ENCODE assay signal across 8 cellular contexts in genomic region chr2:54556659-54557121, GRCh38.
DNase-seq lines count a peak whose midpoint lies in the region; ATAC-seq and TF ChIP-seq lines count a peak whose summit lies in the region.
"Had no signal": no experiment of that assay in that cellular context is flagged by ENCODE, and none has a peak within 500 bp of the region (broad histone marks: within the 10 kb centered on the region; RNA-seq: fewer than 3 reads in every experiment).

No MANE protein-coding gene starts in this region.

- TF ChIP-seq POLR2A in HCT116 (IDR thresholded peaks at IDR 0.05; ENCODE audit: borderline replicate concordance, extremely low read depth, insufficient read depth, insufficient read length) = no peak

- H3K27me3 ChIP-seq in HCT116 (ENCODE audit: insufficient read depth, low read length) (no peaks in the 10 kb centered on the region), hepatocyte (no peaks in the 10 kb centered on the region)

- H3K4me3 Mint-ChIP-seq in activated CD8-positive, alpha-beta T cell treated with anti-CD3 and anti-CD28 coated beads, Interleukin-2, amount 10 ng/mL, durations not matched to agents 7 days and 5 days = peak overlapping the region; percentile 75
- H3K4me3 Mint-ChIP-seq in stimulated activated memory B cell treated with anti-CD40 and anti-IgM and Interleukin-4, amounts not matched to agents 10 μg/mL and 1 μg/mL and 100 μg/mL, for 72 hours = peak overlapping the region; percentile 95

- H3K9me3 Mint-ChIP-seq in activated CD8-positive, alpha-beta T cell treated with anti-CD3 and anti-CD28 coated beads, Interleukin-2, amount 10 ng/mL, durations not matched to agents 7 days and 5 days (ENCODE audit: insufficient read depth) = no peaks in the 10 kb centered on the region
- H3K9me3 Mint-ChIP-seq in stimulated activated memory B cell treated with anti-CD40 and anti-IgM and Interleukin-4, amounts not matched to agents 10 μg/mL and 1 μg/mL and 100 μg/mL, for 72 hours = no peaks in the 10 kb centered on the region

- RAD21 ChIA-PET in HCT116 (lab: Charles Lee; ENCODE audit: low non-redundant PET in 1 of 2, low total read pairs in 2 of 2, uncharacterized antibody in 2 of 2, unreplicated experiment in 2 of 2) = no interaction called here

- H3K4me1 ChIP-seq in HCT116 (ENCODE audit: control insufficient read depth in 1 of 2, insufficient read depth in 2 of 2, low read length in 2 of 2) = peaks cover 14 to 26% of the 10 kb centered on the region in 2 experiments
- peaks cover 21% of the 10 kb centered on the region for H3K4me1 ChIP-seq in hepatocyte (ENCODE audit: insufficient read depth)

- POLR2A ChIA-PET in HCT116 (lab: Charles Lee) = interaction anchor here (1.5 kb wide), 1 partner anchor 8 kb away, joined by 3 read pairs; no protein-coding TSS in a partner anchor
- POLR2A ChIA-PET in activated CD8-positive, alpha-beta T cell treated with anti-CD3 and anti-CD28 coated beads, Interleukin-2, amount 10 ng/mL, durations not matched to agents 7 days and 5 days (lab: Charles Lee) = interaction anchor here (4.4 to 7.8 kb wide), 2 partner anchors 16 to 24 kb away, joined by 49 to 258 read pairs; no protein-coding TSS in a partner anchor

- peaks cover 30% of the 10 kb centered on the region for H3K4me1 Mint-ChIP-seq in activated CD8-positive, alpha-beta T cell treated with anti-CD3 and anti-CD28 coated beads, Interleukin-2, amount 10 ng/mL, durations not matched to agents 7 days and 5 days (ENCODE audit: low read depth)
- H3K4me1 Mint-ChIP-seq in stimulated activated memory B cell treated with anti-CD40 and anti-IgM and Interleukin-4, amounts not matched to agents 10 μg/mL and 1 μg/mL and 100 μg/mL, for 72 hours = peaks cover 54% of the 10 kb centered on the region

- no TSS peak for BruUV-seq in HCT116 (replicated peaks; lab: Mats Ljungman, UMichigan)

- CTCF ChIA-PET in HCT116 (lab: Charles Lee) = no interaction called here
- CTCF ChIA-PET in activated CD8-positive, alpha-beta T cell treated with anti-CD3 and anti-CD28 coated beads, Interleukin-2, amount 10 ng/mL, durations not matched to agents 7 days and 5 days (lab: Charles Lee) = interaction anchor here (2.9 to 8.3 kb wide), 5 partner anchors 9 to 148 kb away, joined by 14 to 116 read pairs (median 15); no protein-coding TSS in a partner anchor

- H3K36me3 ChIP-seq in HCT116 (ENCODE audit: control insufficient read depth in 1 of 2, insufficient read depth in 2 of 2, low read length in 2 of 2) (no peaks in the 10 kb centered on the region), hepatocyte (replicated peaks; ENCODE audit: insufficient read depth, low read depth) (no peaks in the 10 kb centered on the region)

- H3K4me2 ChIP-seq in HCT116 (ENCODE audit: low read length) (peak overlapping the region; percentile 88), hepatocyte (peak overlapping the region; percentile 86)

- H3K27ac ChIP-seq in HCT116 (ENCODE audit: low read depth, low read length) (peak overlapping the region; percentile 91), hepatocyte (peak overlapping the region; percentile 98)

- H4K20me1 ChIP-seq in HCT116 (ENCODE audit: insufficient read depth) = no peaks in the 10 kb centered on the region
- H4K20me1 ChIP-seq in hepatocyte (ENCODE audit: insufficient read depth, poor library complexity, severe bottlenecking) = peaks cover 10% of the 10 kb centered on the region

- H3K27me3 Mint-ChIP-seq in activated CD8-positive, alpha-beta T cell treated with anti-CD3 and anti-CD28 coated beads, Interleukin-2, amount 10 ng/mL, durations not matched to agents 7 days and 5 days (ENCODE audit: low read depth) = no peaks in the 10 kb centered on the region
- H3K27me3 Mint-ChIP-seq in stimulated activated memory B cell treated with anti-CD40 and anti-IgM and Interleukin-4, amounts not matched to agents 10 μg/mL and 1 μg/mL and 100 μg/mL, for 72 hours = no peaks in the 10 kb centered on the region

- intact Hi-C loops in HCT116 (cut with micrococcal nuclease) = no loop called here

- H3K27ac Mint-ChIP-seq in activated CD8-positive, alpha-beta T cell treated with anti-CD3 and anti-CD28 coated beads, Interleukin-2, amount 10 ng/mL, durations not matched to agents 7 days and 5 days = peak overlapping the region; percentile 81
- peak overlapping the region; percentile 85 for H3K27ac Mint-ChIP-seq in stimulated activated memory B cell treated with anti-CD40 and anti-IgM and Interleukin-4, amounts not matched to agents 10 μg/mL and 1 μg/mL and 100 μg/mL, for 72 hours

- H3K79me2 ChIP-seq in HCT116 (ENCODE audit: insufficient read depth, low read length) (peaks cover 37% of the 10 kb centered on the region), hepatocyte (peaks cover 90% of the 10 kb centered on the region)

- H3K9me3 ChIP-seq in HCT116 (ENCODE audit: control insufficient read depth in 1 of 2, insufficient read depth in 1 of 2, low read depth in 1 of 2, low read length in 2 of 2) (no peaks in the 10 kb centered on the region), hepatocyte (ENCODE audit: low read depth) (no peaks in the 10 kb centered on the region)

- no peak for TF ChIP-seq CTCF in HCT116 (IDR thresholded peaks at IDR 0.05 in 2 of 3, conservative IDR thresholded peaks at IDR 0.05 in 1 of 3; ENCODE audit: borderline replicate concordance in 1 of 3, insufficient read depth in 1 of 3, low read depth in 2 of 3, low read length in 2 of 3)
- no peak for TF ChIP-seq CTCF in hepatocyte (IDR thresholded peaks at IDR 0.05; ENCODE audit: poor library complexity)

- ATAC-seq in HCT116 (no peak), HG02610 (IDR thresholded peaks at IDR 0.05; ENCODE audit: unreplicated experiment) (no peak), HG03108 (IDR thresholded peaks at IDR 0.05; ENCODE audit: unreplicated experiment) (no peak)
- ATAC-seq in activated CD8-positive, alpha-beta T cell treated with anti-CD3 and anti-CD28 coated beads, Interleukin-2, amount 10 ng/mL, durations not matched to agents 7 days and 5 days = no peak
- no peak for ATAC-seq in stimulated activated memory B cell treated with anti-CD40 and anti-IgM and Interleukin-4, amounts not matched to agents 10 μg/mL and 1 μg/mL and 100 μg/mL, for 72 hours

- H3K4me3 ChIP-seq in HCT116 (replicated peaks in 1 of 2; ENCODE audit: low read depth in 1 of 2, low read length in 2 of 2) (peak overlapping the region in 1 of 2 experiments; percentile 94; a peak in 3 of 4 replicates), hepatocyte (no peak overlapping the region)

- TF ChIP-seq RAD21 in HCT116 (IDR thresholded peaks at IDR 0.05; ENCODE audit: low read depth) = no peak

- peaks cover 23% of the 10 kb centered on the region for H3K36me3 Mint-ChIP-seq in activated CD8-positive, alpha-beta T cell treated with anti-CD3 and anti-CD28 coated beads, Interleukin-2, amount 10 ng/mL, durations not matched to agents 7 days and 5 days (ENCODE audit: low read depth)
- H3K36me3 Mint-ChIP-seq in stimulated activated memory B cell treated with anti-CD40 and anti-IgM and Interleukin-4, amounts not matched to agents 10 μg/mL and 1 μg/mL and 100 μg/mL, for 72 hours = no peaks in the 10 kb centered on the region

- H2AFZ ChIP-seq in HCT116 (ENCODE audit: low read depth, low read length, poor library complexity, severe bottlenecking) = no peak overlapping the region
- H2AFZ ChIP-seq in hepatocyte = no peak overlapping the region

- 93% methylated on average over 1 of the region's 1 CpG for WGBS in hepatocyte (ENCODE audit: low lambda C conversion rate, missing lambda C conversion rate)

- no peak for DNase-seq in HCT116 (ENCODE audit: low read depth, low spot score)
- no peak for DNase-seq in activated CD8-positive, alpha-beta T cell treated with anti-CD3 and anti-CD28 coated beads, Interleukin-2, amount 10 ng/mL, durations not matched to agents 7 days and 5 days
- DNase-seq in hepatocyte (ENCODE audit: low spot score) = no peak
- DNase-seq in NCI-H526 (lab: John Stamatoyannopoulos, UW) = no peak
- DNase-seq: NCI-H146 had no signal

- H3K9ac ChIP-seq in HCT116 (ENCODE audit: low read length) = peak overlapping the region; percentile 88

- no peaks in the 10 kb centered on the region for H3K9me2 ChIP-seq in HCT116 (ENCODE audit: insufficient read depth)
- no peaks in the 10 kb centered on the region for H3K9me2 ChIP-seq in hepatocyte (replicated peaks; ENCODE audit: insufficient read depth)

TF ChIP-seq in HCT116, 20 proteins besides CTCF, POLR2A, EP300 and RAD21:
- no peak for TF ChIP-seq JUND (IDR thresholded peaks at IDR 0.05)
- no peak for TF ChIP-seq POLR2AphosphoS5 (IDR thresholded peaks at IDR 0.05; ENCODE audit: low read depth, low read length)
- no peak for TF ChIP-seq EZH2 (IDR thresholded peaks at IDR 0.05)
- TF ChIP-seq FOSL1 (IDR thresholded peaks at IDR 0.05; ENCODE audit: low read depth) = no peak
- TF ChIP-seq SP1 (IDR thresholded peaks at IDR 0.05; ENCODE audit: low read depth) = no peak
- no peak for TF ChIP-seq YY1 (IDR thresholded peaks at IDR 0.05; ENCODE audit: extremely low read depth, insufficient replicate concordance, low read depth, low read length)
- no peak for TF ChIP-seq ELF1 (IDR thresholded peaks at IDR 0.05; ENCODE audit: borderline replicate concordance, low read depth)
- TF ChIP-seq ZNF274 (IDR thresholded peaks at IDR 0.05; ENCODE audit: low read depth, low read length) = no peak
